ENCODE assay signal across 8 cellular contexts in the genomic region with DNA sequence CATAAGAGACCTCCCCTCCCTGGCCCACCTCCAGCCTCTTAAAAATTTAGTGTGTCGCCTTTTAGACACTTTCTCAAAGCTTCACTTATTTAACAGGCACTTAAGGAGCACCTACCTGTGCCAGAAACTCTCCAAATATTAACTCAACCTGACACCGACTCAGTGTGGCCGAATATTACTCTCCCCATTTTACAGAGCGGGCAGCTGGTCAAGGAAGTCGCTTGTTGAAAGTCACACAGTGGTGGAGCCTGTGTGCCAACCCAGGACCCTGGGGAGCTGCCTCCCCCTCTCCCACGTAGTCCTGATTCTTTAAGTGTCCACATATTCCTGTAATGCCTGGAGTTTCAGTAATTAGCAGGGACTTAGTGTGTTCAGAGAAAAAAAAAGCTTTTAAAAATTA. TPM values are rescaled to one million over a fixed set of nuclear protein-coding genes. Genes with fewer than 3 reads are reported as not detected.
DNase-seq lines count a peak whose midpoint lies in the region; ATAC-seq and FAIRE-seq lines count a peak whose summit lies in the region.

No MANE protein-coding gene starts in this region.

- H3K36me3 Mint-ChIP-seq in activated CD8-positive, alpha-beta T cell treated with anti-CD3 and anti-CD28 coated beads, Interleukin-2, amount 10 ng/mL, durations not matched to agents 7 days and 5 days (ENCODE audit: low read depth), result peaks cover 5% of the 10 kb centered on the region
- no peaks in the 10 kb centered on the region for H3K36me3 Mint-ChIP-seq in immature natural killer cell

- H3K4me3 Mint-ChIP-seq in activated CD8-positive, alpha-beta T cell treated with anti-CD3 and anti-CD28 coated beads, Interleukin-2, amount 10 ng/mL, durations not matched to agents 7 days and 5 days, result peak overlapping the region; percentile 73
- peak overlapping the region; percentile 59 to 77 (median 75) for H3K4me3 Mint-ChIP-seq in immature natural killer cell
- peak overlapping the region; percentile 90 to 91 for H3K4me3 Mint-ChIP-seq in stimulated activated naive CD8-positive, alpha-beta T cell treated with anti-CD3 and anti-CD28 coated beads, Interleukin-15, amount 100 ng/mL, for 72 hours

- H3K27me3 Mint-ChIP-seq in activated CD8-positive, alpha-beta T cell treated with anti-CD3 and anti-CD28 coated beads, Interleukin-2, amount 10 ng/mL, durations not matched to agents 7 days and 5 days (ENCODE audit: low read depth), result peaks cover 27% of the 10 kb centered on the region
- peaks cover 17 to 34% (median 18%) of the 10 kb centered on the region in 3 donors for H3K27me3 Mint-ChIP-seq in immature natural killer cell (ENCODE audit: low read depth in 3 of 3)
- peaks cover 17% of the 10 kb centered on the region for H3K27me3 Mint-ChIP-seq in stimulated activated naive CD8-positive, alpha-beta T cell treated with anti-CD3 and anti-CD28 coated beads, Interleukin-15, amount 100 ng/mL, for 72 hours

- CTCF ChIA-PET in activated CD8-positive, alpha-beta T cell treated with anti-CD3 and anti-CD28 coated beads, Interleukin-2, amount 10 ng/mL, durations not matched to agents 7 days and 5 days (lab: Charles Lee), result interaction anchor here (0.9 to 1.7 kb wide), 6 partner anchors 12 to 114 kb away, joined by 3 to 7 read pairs (median 4); no protein-coding TSS in a partner anchor

- H3K4me1 Mint-ChIP-seq in activated CD8-positive, alpha-beta T cell treated with anti-CD3 and anti-CD28 coated beads, Interleukin-2, amount 10 ng/mL, durations not matched to agents 7 days and 5 days (ENCODE audit: low read depth), result peaks cover 17% of the 10 kb centered on the region
- peaks cover 7 to 12% of the 10 kb centered on the region in 2 donors for H3K4me1 Mint-ChIP-seq in immature natural killer cell
- peaks cover 44% of the 10 kb centered on the region for H3K4me1 Mint-ChIP-seq in stimulated activated naive CD8-positive, alpha-beta T cell treated with anti-CD3 and anti-CD28 coated beads, Interleukin-15, amount 100 ng/mL, for 72 hours

- ATAC-seq in activated CD8-positive, alpha-beta T cell treated with anti-CD3 and anti-CD28 coated beads, Interleukin-2, amount 10 ng/mL, durations not matched to agents 7 days and 5 days, result no peak
- ATAC-seq in stimulated activated naive CD8-positive, alpha-beta T cell treated with anti-CD3 and anti-CD28 coated beads, Interleukin-15, amount 100 ng/mL, for 72 hours, result no peak

- POLR2A ChIA-PET in activated CD8-positive, alpha-beta T cell treated with anti-CD3 and anti-CD28 coated beads, Interleukin-2, amount 10 ng/mL, durations not matched to agents 7 days and 5 days (lab: Charles Lee), result interaction anchor here (0.6 kb wide), 1 partner anchor 522 kb away, joined by 3 read pairs; no protein-coding TSS in a partner anchor

- DNase-seq in DMS 273 (lab: John Stamatoyannopoulos, UW; ENCODE audit: unreplicated experiment) (peak; percentile 38), DMS 273 treated with DMSO at 0.1 percent for 48 hours (lab: John Stamatoyannopoulos, UW) (no peak), immature natural killer cell (no peak), GM19239 (ENCODE audit: insufficient read length, low spot score) (no peak), NCI-H1092 (lab: John Stamatoyannopoulos, UW) (no peak), OCI-M1 (lab: John Stamatoyannopoulos, UW) (no peak)
- DNase-seq in activated CD8-positive, alpha-beta T cell treated with anti-CD3 and anti-CD28 coated beads, Interleukin-2, amount 10 ng/mL, durations not matched to agents 7 days and 5 days, result no peak
- DNase-seq in stimulated activated naive CD8-positive, alpha-beta T cell treated with anti-CD3 and anti-CD28 coated beads, Interleukin-15, amount 100 ng/mL, for 72 hours, result no peak

- no peak for FAIRE-seq in GM19239 (lab: Jason Lieb, UNC)

- no peaks in the 10 kb centered on the region for H3K9me3 Mint-ChIP-seq in activated CD8-positive, alpha-beta T cell treated with anti-CD3 and anti-CD28 coated beads, Interleukin-2, amount 10 ng/mL, durations not matched to agents 7 days and 5 days (ENCODE audit: insufficient read depth)
- H3K9me3 Mint-ChIP-seq in immature natural killer cell, result no peaks in the 10 kb centered on the region
- H3K9me3 Mint-ChIP-seq in stimulated activated naive CD8-positive, alpha-beta T cell treated with anti-CD3 and anti-CD28 coated beads, Interleukin-15, amount 100 ng/mL, for 72 hours, result no peaks in the 10 kb centered on the region

- H3K27ac Mint-ChIP-seq in activated CD8-positive, alpha-beta T cell treated with anti-CD3 and anti-CD28 coated beads, Interleukin-2, amount 10 ng/mL, durations not matched to agents 7 days and 5 days, result no peak overlapping the region
- H3K27ac Mint-ChIP-seq in immature natural killer cell, result peak overlapping the region in 5 of 6 donors; percentile 77 to 89 (median 86)
- H3K27ac Mint-ChIP-seq in stimulated activated naive CD8-positive, alpha-beta T cell treated with anti-CD3 and anti-CD28 coated beads, Interleukin-15, amount 100 ng/mL, for 72 hours, result peak overlapping the region; percentile 65 to 71

RNA-seq across cellular contexts. Expression of gene PMEPA1, which starts 1.0 kb away (rescaled TPM):
- total RNA-seq in activated CD8-positive, alpha-beta T cell treated with anti-CD3 and anti-CD28 coated beads, Interleukin-2, amount 10 ng/mL, durations not matched to agents 7 days and 5 days, result under 1 TPM in 1 of 2 experiments, not detected in 1; 0.37 TPM
- not detected for polyA plus RNA-seq in immature natural killer cell
